ENCODE assay signal across 11 cellular contexts in the genomic region with DNA sequence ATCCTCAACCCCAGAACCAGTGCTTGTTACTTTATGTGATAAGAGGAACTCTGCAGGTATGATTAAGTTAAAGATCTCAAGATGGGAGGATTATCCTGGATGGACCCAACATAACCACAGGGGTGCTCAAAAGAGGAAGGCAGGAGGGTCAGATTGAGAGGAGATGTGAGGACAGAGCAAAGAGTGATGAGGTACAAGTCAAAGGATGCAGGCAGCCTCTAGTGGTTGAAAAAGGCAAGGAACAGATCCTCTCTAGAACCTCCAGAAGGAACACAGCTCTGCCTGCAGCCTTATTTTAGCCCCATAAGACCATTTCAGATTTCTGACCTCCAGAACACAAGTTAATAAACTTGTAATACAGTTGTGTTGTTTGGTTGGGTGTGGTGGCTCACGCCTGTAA. TPM values are rescaled to one million over a fixed set of nuclear protein-coding genes. Genes with fewer than 3 reads are reported as not detected.
A peak's percentile ranks its signal among the peaks of the same experiment; 100 is the strongest.
DNase-seq lines count a peak whose midpoint lies in the region; ATAC-seq and TF ChIP-seq lines count a peak whose summit lies in the region.
"Had no signal": no experiment of that assay in that cellular context is flagged by ENCODE, and none has a peak within 500 bp of the region (broad histone marks: within the 10 kb centered on the region; RNA-seq: fewer than 3 reads in every experiment).

No MANE protein-coding gene starts in this region.

- H3K4me1 ChIP-seq in Caco-2: no peaks in the 10 kb centered on the region
- peaks cover 4% of the 10 kb centered on the region; the same call in 1 of the 2 replicates for H3K4me1 ChIP-seq in HEK293 (ENCODE audit: control insufficient read depth, insufficient read depth, low read length)
- peaks cover 8 to 10% of the 10 kb centered on the region in 2 donors for H3K4me1 ChIP-seq in thyroid gland
- H3K4me1 ChIP-seq in sigmoid colon: peaks cover 0 to 11% (median 8%) of the 10 kb centered on the region in 4 donors

- H3K27me3 Mint-ChIP-seq in Caco-2 (ENCODE audit: insufficient read depth, unreplicated experiment): no peaks in the 10 kb centered on the region
- no peaks in the 10 kb centered on the region for H3K27me3 Mint-ChIP-seq in natural killer cell (ENCODE audit: low read depth in 2 of 2)
- H3K27me3 Mint-ChIP-seq: naive thymus-derived CD4-positive, alpha-beta T cell had no signal

- H3K27me3 ChIP-seq in Caco-2 (replicated peaks; ENCODE audit: control insufficient read depth, insufficient read depth, low read length) (no peaks in the 10 kb centered on the region), thyroid gland (no peaks in the 10 kb centered on the region), sigmoid colon (no peaks in the 10 kb centered on the region)
- H3K27me3 ChIP-seq: colonic mucosa had no signal

- POLR2A ChIA-PET in Caco-2 (lab: Charles Lee) (interaction anchor here (0.6 kb wide), 1 partner anchor 76 kb away, joined by 4 read pairs; no protein-coding TSS in a partner anchor), HEK293 (lab: Yijun Ruan, JAX) (no interaction called here)

- DNase-seq in Caco-2 (peak in 1 of 2 experiments; percentile 5), SKM-1 (lab: John Stamatoyannopoulos, UW; ENCODE audit: unreplicated experiment) (peak; percentile 57), hepatic stellate cell (ENCODE audit: low spot score) (peak; percentile 29), thyroid gland (no peak), sigmoid colon (no peak), natural killer cell (no peak)
- no peak for DNase-seq in activated CD4-positive, alpha-beta T cell treated with anti-CD3 and anti-CD28 coated beads for 48 hours
- DNase-seq: activated CD4-positive, CD25-positive, alpha-beta regulatory T cell treated with anti-CD3 and anti-CD28 coated beads, Interleukin-2, amount 50 U/mL, for 72 hours; colonic mucosa; naive thymus-derived CD4-positive, alpha-beta T cell had no signal

- TF ChIP-seq CTCF in Caco-2 (IDR thresholded peaks at IDR 0.05; ENCODE audit: insufficient read depth in 1 of 2, low read depth in 1 of 2, low read length in 1 of 2, severe bottlenecking in 1 of 2, unreplicated experiment in 1 of 2) (peak; percentile 30 to 60), HEK293 (tag by site-specific recombination; IDR thresholded peaks at IDR 0.05) (no peak), thyroid gland (IDR thresholded peaks at IDR 0.05) (no peak), sigmoid colon (IDR thresholded peaks at IDR 0.05) (no peak), natural killer cell (IDR thresholded peaks at IDR 0.05) (no peak)

- no peak for ATAC-seq in natural killer cell
- ATAC-seq: naive thymus-derived CD4-positive, alpha-beta T cell had no signal

- TF ChIP-seq POLR2A in thyroid gland (IDR thresholded peaks at IDR 0.05) (no peak), sigmoid colon (IDR thresholded peaks at IDR 0.05) (no peak)

- no TSS peak for BruUV-seq in Caco-2 (replicated peaks; lab: Mats Ljungman, UMichigan)

- CTCF ChIA-PET in Caco-2 (lab: Charles Lee): interaction anchor here (1.6 kb wide), 1 partner anchor 100 kb away, joined by 7 read pairs; no protein-coding TSS in a partner anchor
- CTCF ChIA-PET in HEK293 (lab: Yijun Ruan, JAX): interaction anchor here (0.6 to 3.4 kb wide), 8 partner anchors 11 to 286 kb away, joined by 3 to 17 read pairs (median 4); a partner anchor contains a TSS

- no peaks in the 10 kb centered on the region for H3K36me3 ChIP-seq in Caco-2 (ENCODE audit: control insufficient read depth, insufficient read depth, low read length)
- H3K36me3 ChIP-seq in HEK293 (ENCODE audit: control insufficient read depth in 2 of 2, insufficient read depth in 1 of 2, low read length in 2 of 2): no peaks in the 10 kb centered on the region
- no peaks in the 10 kb centered on the region for H3K36me3 ChIP-seq in thyroid gland
- H3K36me3 ChIP-seq in sigmoid colon: no peaks in the 10 kb centered on the region
- H3K36me3 ChIP-seq: colonic mucosa had no signal

- H3K9me3 ChIP-seq in Caco-2 (no peaks in the 10 kb centered on the region), HEK293 (ENCODE audit: control insufficient read depth, insufficient read depth, low read depth, low read length) (no peaks in the 10 kb centered on the region), thyroid gland (no peaks in the 10 kb centered on the region), sigmoid colon (no peaks in the 10 kb centered on the region)
- H3K9me3 ChIP-seq: colonic mucosa had no signal

- no peaks in the 10 kb centered on the region for H3K4me1 Mint-ChIP-seq in Caco-2 (ENCODE audit: low read depth, unreplicated experiment)
- H3K4me1 Mint-ChIP-seq in natural killer cell: peaks cover 9 to 16% of the 10 kb centered on the region in 2 donors

- WGBS in thyroid gland, 2 donors: 91 to 100% methylated on average over 1 of the region's 1 CpG
- WGBS in sigmoid colon, 2 donors: 75 to 89% methylated on average over 1 of the region's 1 CpG

- H3K27ac Mint-ChIP-seq in Caco-2 (ENCODE audit: unreplicated experiment) (no peak overlapping the region), natural killer cell (no peak overlapping the region)
- H3K27ac Mint-ChIP-seq: naive thymus-derived CD4-positive, alpha-beta T cell had no signal

- no peak overlapping the region for H3K4me3 Mint-ChIP-seq in Caco-2 (ENCODE audit: unreplicated experiment)
- H3K4me3 Mint-ChIP-seq in natural killer cell: no peak overlapping the region
- H3K4me3 Mint-ChIP-seq: naive thymus-derived CD4-positive, alpha-beta T cell had no signal

- H3K9me3 Mint-ChIP-seq in Caco-2 (ENCODE audit: unreplicated experiment) (no peaks in the 10 kb centered on the region), natural killer cell (no peaks in the 10 kb centered on the region)
- H3K9me3 Mint-ChIP-seq: naive thymus-derived CD4-positive, alpha-beta T cell had no signal

- TF ChIP-seq EP300 in sigmoid colon (IDR thresholded peaks at IDR 0.05): no peak

- no peaks in the 10 kb centered on the region for H3K36me3 Mint-ChIP-seq in Caco-2 (ENCODE audit: insufficient read depth, unreplicated experiment)
- H3K36me3 Mint-ChIP-seq in natural killer cell: no peaks in the 10 kb centered on the region

- no peak overlapping the region for H3K4me3 ChIP-seq in Caco-2 (ENCODE audit: low read depth, low read length)
- H3K4me3 ChIP-seq in HEK293 (ENCODE audit: low read depth, low read length): no peak overlapping the region
- H3K4me3 ChIP-seq in thyroid gland (replicated peaks in 1 of 3): no peak overlapping the region
- H3K4me3 ChIP-seq in sigmoid colon: no peak overlapping the region
- H3K4me3 ChIP-seq: colonic mucosa had no signal

- intact Hi-C loops in Caco-2 (cut with micrococcal nuclease; ENCODE audit: unreplicated experiment): loop anchor here (1.0 kb wide), 1 partner anchor 100 kb away; no protein-coding TSS in a partner anchor
- intact Hi-C loops in thyroid gland (cut with DNase I): no loop called here
- intact Hi-C loops in sigmoid colon (cut with DNase I): no loop called here
- intact Hi-C loops in natural killer cell (cut with micrococcal nuclease): no loop called here

- H3K27ac ChIP-seq in HEK293 (ENCODE audit: extremely low read depth, low read depth, low read length) (no peak overlapping the region), thyroid gland (no peak overlapping the region), sigmoid colon (no peak overlapping the region)
- H3K27ac ChIP-seq: colonic mucosa had no signal

TF ChIP-seq in HEK293, 187 proteins besides CTCF, POLR2A, EP300 and RAD21:
- no peak for TF ChIP-seq ZNF549 (tag by site-specific recombination; IDR thresholded peaks at IDR 0.05)
- peak; percentile 22; the same call in 1 of the 2 replicates for TF ChIP-seq ZNF654 (tag by site-specific recombination; IDR thresholded peaks at IDR 0.05; ENCODE audit: low read depth)

RNA-seq across cellular contexts. Expression of a gene that starts 41.2 kb away (rescaled TPM):
- total RNA-seq in Caco-2 (2022) (10.3 and 11.4 TPM in 2 replicates), thyroid gland (10 to 100 TPM; 18.6 to 32.3 (median 25.6) TPM), sigmoid colon (10 to 100 TPM in 1 of 4 donors, 1 to 10 TPM in 3; 9.4 to 11.1 (median 9.6) TPM), natural killer cell (10 to 100 TPM; 11.2 to 15.5 (median 14.2) TPM)
- 10 to 100 TPM; 13.8 to 18.5 (median 13.8) TPM for polyA plus RNA-seq in sigmoid colon

Comparison
In these comparisons a context has a peak if more than half of its experiments do, and no peak if none do; other contexts are left out.
1. DNase-seq: peak in SKM-1 (single experiment) and hepatic stellate cell (single experiment); none in thyroid gland (0 of 2), sigmoid colon (single experiment), natural killer cell (single experiment) and activated CD4-positive, alpha-beta T cell treated with anti-CD3 and anti-CD28 coated beads for 48 hours (single experiment).
2. CTCF ChIP-seq: peak in Caco-2 (2 of 2); none in HEK293 (single experiment), thyroid gland (0 of 6), sigmoid colon (0 of 4) and natural killer cell (single experiment).